In the genomic region with DNA sequence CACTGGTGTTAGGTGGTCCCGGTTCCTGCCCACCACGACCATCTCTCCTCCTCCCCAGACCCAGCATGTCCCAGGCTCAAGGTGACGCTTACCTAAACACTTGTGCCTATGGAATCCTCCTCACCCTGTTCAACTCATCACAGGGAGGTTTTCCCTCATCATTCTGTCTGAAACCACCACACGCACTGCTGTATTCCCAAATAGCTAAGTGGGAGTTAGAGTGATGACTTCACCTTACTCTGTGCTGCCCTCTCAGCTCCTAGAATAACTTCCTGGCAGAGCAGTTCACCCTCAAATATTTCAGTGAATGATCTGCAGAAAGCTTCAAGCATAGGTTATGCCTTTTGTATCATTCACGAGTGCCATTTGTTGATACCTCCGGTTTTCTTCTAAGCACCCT, we compare ENCODE assay signal across 20 cellular contexts.
"Had no signal": no experiment of that assay in that cellular context is flagged by ENCODE, and none has a peak within 500 bp of the region (broad histone marks: within the 10 kb centered on the region; RNA-seq: fewer than 3 reads in every experiment).

No MANE protein-coding gene starts in this region.

- H3K27me3 Mint-ChIP-seq: activated CD4-positive, alpha-beta T cell treated with anti-CD3 and anti-CD28 coated beads, Interleukin-2, amount 10 ng/mL, durations not matched to agents 24 days and 14 days; activated naive CD8-positive, alpha-beta T cell treated with anti-CD3 and anti-CD28 coated beads, Interleukin-2, amount 10 ng/mL, durations not matched to agents 7 days and 5 days had no signal

- H3K36me3 Mint-ChIP-seq: WTC11 had no signal

- H3K27ac Mint-ChIP-seq: activated CD4-positive, alpha-beta T cell treated with anti-CD3 and anti-CD28 coated beads, Interleukin-2, amount 10 ng/mL, durations not matched to agents 24 days and 14 days; activated naive CD8-positive, alpha-beta T cell treated with anti-CD3 and anti-CD28 coated beads, Interleukin-2, amount 10 ng/mL, durations not matched to agents 7 days and 5 days; T-helper 2 cell treated with Interferon-gamma antibody and Interleukin-4, amounts not matched to agents 5 μg/mL and 100 μg/mL, for 36 hours; WTC11 had no signal

- H3K4me1 Mint-ChIP-seq: activated naive CD8-positive, alpha-beta T cell treated with anti-CD3 and anti-CD28 coated beads, Interleukin-2, amount 10 ng/mL, durations not matched to agents 7 days and 5 days had no signal

- DNase-seq: activated CD4-positive, alpha-beta T cell treated with anti-CD3 and anti-CD28 coated beads, Interleukin-2, amount 10 ng/mL, durations not matched to agents 24 days and 14 days; activated CD4-positive, alpha-beta T cell treated with anti-CD3 and anti-CD28 coated beads, Interleukin-2, amount 50 U/mL, for 48 hours; activated CD4-positive, CD25-positive, alpha-beta regulatory T cell treated with anti-CD3 and anti-CD28 coated beads, Interleukin-2, amount 50 U/mL, for 72 hours; activated naive CD4-positive, alpha-beta T cell treated with anti-CD3 and anti-CD28 coated beads, Interleukin-2, amount 50 U/mL, for 16 hours; activated naive CD8-positive, alpha-beta T cell treated with anti-CD3 and anti-CD28 coated beads, Interleukin-2, amount 10 ng/mL, durations not matched to agents 7 days and 5 days; activated T-cell treated with anti-CD3 and anti-CD28 coated beads, Interleukin-2, amount 50 U/mL, for 4 hours; anterior cingulate cortex; NCI-H1092 treated with DMSO at 0.1 percent for 48 hours; NCI-H1417 treated with DMSO at 0.1 percent for 48 hours; NCI-H1694; NCI-H2029; NCI-H2107; NCI-H2171 treated with DMSO at 0.1 percent for 48 hours; NCI-H345; NCI-H524; SHP77; SW 1271 had no signal

- H3K9me3 Mint-ChIP-seq: activated T-cell treated with anti-CD3 and anti-CD28 coated beads, Interleukin-2, amount 50 U/mL, for 4 hours; T-helper 2 cell treated with Interferon-gamma antibody and Interleukin-4, amounts not matched to agents 5 μg/mL and 100 μg/mL, for 36 hours had no signal

- H3K4me3 Mint-ChIP-seq: activated CD4-positive, alpha-beta T cell treated with anti-CD3 and anti-CD28 coated beads, Interleukin-2, amount 10 ng/mL, durations not matched to agents 24 days and 14 days; activated naive CD8-positive, alpha-beta T cell treated with anti-CD3 and anti-CD28 coated beads, Interleukin-2, amount 10 ng/mL, durations not matched to agents 7 days and 5 days; activated T-cell treated with anti-CD3 and anti-CD28 coated beads, Interleukin-2, amount 50 U/mL, for 4 hours; IgD-negative memory B cell; T-helper 2 cell treated with Interferon-gamma antibody and Interleukin-4, amounts not matched to agents 5 μg/mL and 100 μg/mL, for 36 hours; WTC11 had no signal
